12 cellular contexts compared by ENCODE assay signal in genomic region chr22:17831527-17832251, GRCh38. TPM values are rescaled to one million over a fixed set of nuclear protein-coding genes. Genes with fewer than 3 reads are reported as not detected.
DNase-seq lines count a peak whose midpoint lies in the region; ATAC-seq, FAIRE-seq and TF ChIP-seq lines count a peak whose summit lies in the region.
"Had no signal": no experiment of that assay in that cellular context is flagged by ENCODE, and none has a peak within 500 bp of the region (broad histone marks: within the 10 kb centered on the region; RNA-seq: fewer than 3 reads in every experiment).

No MANE protein-coding gene starts in this region.

- in situ Hi-C loops in K562 (cut with MboI), result loop anchor here (5.0 kb wide), 1 partner anchor 241 kb away; no protein-coding TSS in a partner anchor
- in situ Hi-C loops in gastrocnemius medialis (cut with MboI; ENCODE audit: low sequenced_read_pairs in 4 of 4), result loop anchor here (5.0 to 10.0 kb wide), 4 partner anchors 61 to 243 kb away; partner anchors contain the start of genes MICAL3 (in 1 of the 4) and PEX26 (in 1 of the 4)

- H3K4me2 ChIP-seq in BLaER1 (peak overlapping the region; percentile 74), K562 (ENCODE audit: insufficient read depth, low read length) (no peak overlapping the region), PC-3 (ENCODE audit: low read length) (no peak overlapping the region)

- intact Hi-C loops in K562 (cut with micrococcal nuclease), result loop anchor here (10.0 kb wide), 2 partner anchors 87 to 193 kb away; partner anchors contain the start of gene MICAL3
- intact Hi-C loops in kidney (cut with DNase I), result no loop called here
- intact Hi-C loops in gastrocnemius medialis (cut with DNase I; ENCODE audit: low total_unique reads), result loop anchor here (2.0 kb wide), 2 partner anchors 169 to 193 kb away; partner anchors contain the start of gene MICAL3
- intact Hi-C loops in PC-3 (cut with micrococcal nuclease), result loop anchor here (10.0 kb wide), 2 partner anchors 163 to 193 kb away; partner anchors contain the start of gene MICAL3

- no peak for FAIRE-seq in K562 (lab: Jason Lieb, UNC)
- FAIRE-seq in kidney (lab: Jason Lieb, UNC), result no peak
- FAIRE-seq: H1 had no signal

- TF ChIP-seq RAD21 in K562 (CRISPR knock-in tag; conservative IDR thresholded peaks at IDR 0.05 in 1 of 2, IDR thresholded peaks at IDR 0.05 in 1 of 2), result no peak

- peak overlapping the region; percentile 71 for H3K27ac ChIP-seq in BLaER1
- no peak overlapping the region for H3K27ac ChIP-seq in K562 (ENCODE audit: extremely low read depth, low read depth, low read length)
- peak overlapping the region; percentile 2 to 43 for H3K27ac ChIP-seq in kidney (ENCODE audit: low read depth in 2 of 2, low read length in 2 of 2)
- H3K27ac ChIP-seq in gastrocnemius medialis, result peak overlapping the region; percentile 57 to 88 (median 68)
- no peak overlapping the region for H3K27ac ChIP-seq in PC-3 (ENCODE audit: low read length)

- TF ChIP-seq POLR2A in K562 (conservative IDR thresholded peaks at IDR 0.05) (no peak), gastrocnemius medialis (IDR thresholded peaks at IDR 0.05) (no peak)

- peaks cover 39% of the 10 kb centered on the region for H3K36me3 ChIP-seq in BLaER1
- H3K36me3 ChIP-seq in K562 (ENCODE audit: control insufficient read depth, insufficient read depth, low read length), result peaks cover 17% of the 10 kb centered on the region
- H3K36me3 ChIP-seq in kidney (ENCODE audit: control insufficient read depth in 1 of 2, insufficient read depth in 2 of 2, low read length in 2 of 2), result peaks cover 11 to 14% of the 10 kb centered on the region in 2 donors
- peaks cover 0 to 9% of the 10 kb centered on the region in 2 donors for H3K36me3 ChIP-seq in gastrocnemius medialis
- H3K36me3 ChIP-seq in PC-3 (ENCODE audit: low read depth, low read length), result no peaks in the 10 kb centered on the region

- H3K9me3 ChIP-seq in BLaER1 (no peaks in the 10 kb centered on the region), K562 (replicated peaks; ENCODE audit: control insufficient read depth, insufficient read depth, low read depth, low read length) (no peaks in the 10 kb centered on the region), kidney (ENCODE audit: control insufficient read depth in 1 of 2, low read length in 2 of 2) (no peaks in the 10 kb centered on the region), gastrocnemius medialis (no peaks in the 10 kb centered on the region), PC-3 (ENCODE audit: low read length) (no peaks in the 10 kb centered on the region)

- DNase-seq in K562 (ENCODE audit: extremely low read depth in 1 of 4, low spot score in 3 of 4) (no peak), kidney (no peak), gastrocnemius medialis (no peak), PC-3 (no peak), HuH-7 (ENCODE audit: low spot score) (no peak)
- no peak for DNase-seq in stimulated activated CD4-positive, alpha-beta T cell treated with anti-CD3 and anti-CD28 coated beads, Interleukin-2, amount 100 ng/mL, for 24 hours
- no peak for DNase-seq in central memory CD4-positive, alpha-beta T cell
- DNase-seq: DMS79, NCI-H187 treated with DMSO at 0.1 percent for 48 hours had no signal

- no peaks in the 10 kb centered on the region for H3K79me2 ChIP-seq in K562 (ENCODE audit: control insufficient read depth, insufficient read depth, low read length)
- no peaks in the 10 kb centered on the region for H3K79me2 ChIP-seq in PC-3 (ENCODE audit: low read length)

- BruUV-seq in K562 (replicated peaks; lab: Mats Ljungman, UMichigan) (no TSS peak), PC-3 (replicated peaks; lab: Mats Ljungman, UMichigan) (no TSS peak)

- H3K9me1 ChIP-seq in K562 (ENCODE audit: control insufficient read depth, insufficient read depth, low read length), result no peaks in the 10 kb centered on the region

- no peaks in the 10 kb centered on the region for H3F3A ChIP-seq in PC-3 (ENCODE audit: low read length, unreplicated experiment)

- H3K9me2 ChIP-seq in PC-3 (replicated peaks; ENCODE audit: low read length), result no peaks in the 10 kb centered on the region

- H3K9ac ChIP-seq in BLaER1 (0 out of 2 replicates have a peak overlapping the region, but pooled peaks have one; percentile 49), K562 (ENCODE audit: insufficient read depth in 1 of 2, low read depth in 2 of 2, low read length in 2 of 2) (no peak overlapping the region), kidney (ENCODE audit: low read length in 2 of 2) (peak overlapping the region in 1 of 2 donors; percentile 55), PC-3 (ENCODE audit: low read length) (no peak overlapping the region)

- peaks cover 44% of the 10 kb centered on the region for H4K20me1 ChIP-seq in BLaER1
- peaks cover 20% of the 10 kb centered on the region; the same call in 1 of the 2 replicates for H4K20me1 ChIP-seq in K562 (replicated peaks; ENCODE audit: control insufficient read depth, insufficient read depth, low read length)
- no peaks in the 10 kb centered on the region for H4K20me1 ChIP-seq in PC-3 (ENCODE audit: low read length)

- no peak overlapping the region for H2AFZ ChIP-seq in K562 (ENCODE audit: low read depth, low read length)
- H2AFZ ChIP-seq in PC-3 (ENCODE audit: low read length), result no peak overlapping the region

- no peak for ATAC-seq in K562
- no peak for ATAC-seq in gastrocnemius medialis
- no peak for ATAC-seq in PC-3
- ATAC-seq: activated T-helper 17 cell treated with anti-CD3 and anti-CD28 coated beads, Interleukin-2, amount 50 U/mL, for 72 hours had no signal

- POLR2A ChIA-PET in K562 (lab: Yijun Ruan, JAX), result interaction anchor here (0.6 kb wide), 2 partner anchors 88 to 240 kb away, joined by 3 read pairs; no protein-coding TSS in a partner anchor
- POLR2A ChIA-PET in PC-3 (lab: Charles Lee; ENCODE audit: unreplicated experiment), result no interaction called here

- CTCF ChIA-PET in K562 (lab: Yijun Ruan, JAX; ENCODE audit: low intra/inter-chr PET ratio) (interaction anchor here (4.7 to 5.7 kb wide), 2 partner anchors 60 to 244 kb away, joined by 21 to 82 read pairs; partner anchors contain the start of gene PEX26), PC-3 (lab: Charles Lee) (no interaction called here)

- TF ChIP-seq CTCF in K562 (IDR thresholded peaks at IDR 0.05 in 2 of 3, conservative IDR thresholded peaks at IDR 0.05 in 1 of 3; ENCODE audit: insufficient read depth in 2 of 3, low read depth in 1 of 3, low read length in 3 of 3) (no peak), kidney (IDR thresholded peaks at IDR 0.05; ENCODE audit: borderline replicate concordance, extremely low read depth, insufficient read depth) (no peak), gastrocnemius medialis (IDR thresholded peaks at IDR 0.05 in 4 of 5, conservative IDR thresholded peaks at IDR 0.05 in 1 of 5) (no peak), PC-3 (conservative IDR thresholded peaks at IDR 0.05; ENCODE audit: low read depth, low read length) (no peak)

- H3K4me3 ChIP-seq in BLaER1, result peak overlapping the region; percentile 15; the same call in 1 of the 2 replicates
- H3K4me3 ChIP-seq in K562, result no peak overlapping the region
- no peak overlapping the region for H3K4me3 ChIP-seq in kidney (ENCODE audit: low read length in 2 of 2)
- H3K4me3 ChIP-seq in gastrocnemius medialis, result no peak overlapping the region
- no peak overlapping the region for H3K4me3 ChIP-seq in PC-3 (ENCODE audit: low read length)

- H3K27me3 ChIP-seq in BLaER1 (no peaks in the 10 kb centered on the region), K562 (ENCODE audit: control insufficient read depth in 2 of 2, insufficient read depth in 2 of 2, low read length in 2 of 2) (no peaks in the 10 kb centered on the region), gastrocnemius medialis (no peaks in the 10 kb centered on the region), PC-3 (ENCODE audit: low read length) (no peaks in the 10 kb centered on the region)

- peaks cover 73% of the 10 kb centered on the region for H3K4me1 ChIP-seq in BLaER1
- peaks cover 0 to 7% of the 10 kb centered on the region in 2 experiments; a peak in 1 of 5 replicates for H3K4me1 ChIP-seq in K562 (replicated peaks in 1 of 2; ENCODE audit: control insufficient read depth in 2 of 2, insufficient read depth in 2 of 2, low read length in 2 of 2)
- peaks cover 37 to 41% of the 10 kb centered on the region in 2 donors for H3K4me1 ChIP-seq in kidney (ENCODE audit: control insufficient read depth in 1 of 2, insufficient read depth in 1 of 2, low read depth in 1 of 2, low read length in 2 of 2)
- H3K4me1 ChIP-seq in gastrocnemius medialis, result peaks cover 50 to 62% of the 10 kb centered on the region in 2 donors
- H3K4me1 ChIP-seq in PC-3 (ENCODE audit: insufficient read depth, low read length), result no peaks in the 10 kb centered on the region

- no peak for TF ChIP-seq EP300 in K562 (IDR thresholded peaks at IDR 0.05; ENCODE audit: low read length)

- 62% methylated on average over 17 of the region's 17 CpGs for WGBS in K562 (ENCODE audit: insufficient coverage, low coverage, missing lambda C conversion rate)

TF ChIP-seq in K562, 482 proteins besides CTCF, POLR2A, EP300 and RAD21:
- TF ChIP-seq ZNF263 (CRISPR knock-in tag; IDR thresholded peaks at IDR 0.05; ENCODE audit: borderline replicate concordance), result peak; percentile 89
- no peak for TF ChIP-seq ZNF224 (CRISPR knock-in tag; IDR thresholded peaks at IDR 0.05)
- TF ChIP-seq TCF3 (CRISPR knock-in tag; IDR thresholded peaks at IDR 0.05), result no peak
TF ChIP-seq in K562: peak in this region for 1.

RNA-seq across cellular contexts. Expression of gene BID, which starts 57.4 kb away (rescaled TPM):
- 18.0 and 26.5 TPM in 2 replicates for total RNA-seq in K562 (2011; cell fraction: chromatin; rRNA removed; ENCODE audit: low replicate concordance)
- 39.3 and 42.0 TPM in 2 replicates for total RNA-seq in K562 (2011; cell fraction: nucleolus; rRNA removed)
- 27.0 and 30.7 TPM in 2 replicates for total RNA-seq in K562 (2011; cell fraction: nucleoplasm; rRNA removed)
- total RNA-seq in K562 (2014; rRNA removed), result 165 and 212 TPM in 2 replicates
- 25.5 and 26.3 TPM in 2 replicates for total RNA-seq in K562 (2014; rRNA removed; fragmentation: Illumina TruSeq; extraction: Trizol)
- 60.4 and 63.7 TPM in 2 replicates for total RNA-seq in K562 (2015; rRNA removed; fragmentation: Illumina TruSeq; extraction: Trizol)
- total RNA-seq in K562 (2021), result 94.7 and 99.6 TPM in 2 replicates
- polyA plus RNA-seq in K562 (2011; rRNA removed), result 119 and 164 TPM in 2 replicates
- polyA plus RNA-seq in K562 (2011; cell fraction: cytosol; rRNA removed), result 249 and 453 TPM in 2 replicates
- 84.6 and 89.3 TPM in 2 replicates for polyA plus RNA-seq in K562 (2011; cell fraction: nucleus; rRNA removed)
- polyA plus RNA-seq in K562 (2012), result 60.9 and 80.1 TPM in 2 replicates
- polyA plus RNA-seq in K562 (2014; fragmentation: Illumina TruSeq; extraction: Trizol), result 35.2 and 84.7 TPM in 2 replicates
- polyA plus RNA-seq in K562 (2014; fragmentation: Nextera tagmentation; extraction: Ambion mirVana), result 1 to 10 TPM; 5.2 to 8.9 TPM
- 208 and 209 TPM in 2 replicates for polyA plus RNA-seq in K562 (2014; rRNA removed)
- polyA minus RNA-seq in K562 (2011; rRNA and poly(A)+ RNA removed), result 21.5 and 30.2 TPM in 2 replicates
- polyA minus RNA-seq in K562 (2011; cell fraction: cytosol; rRNA and poly(A)+ RNA removed), result 46.1 and 91.5 TPM in 2 replicates
- 7.7 and 13.4 TPM in 2 replicates for polyA minus RNA-seq in K562 (2011; cell fraction: nucleus; rRNA and poly(A)+ RNA removed)
- 12.5 TPM for total RNA-seq in kidney
- polyA plus RNA-seq in kidney (ENCODE audit: insufficient read depth, low read depth, low replicate concordance), result 10.6 TPM
- 10 to 100 TPM in 2 of 4 donors, 1 to 10 TPM in 2; 5.1 to 23.7 (median 9.8) TPM for total RNA-seq in gastrocnemius medialis
- total RNA-seq in PC-3 (2014; rRNA removed), result 123 and 129 TPM in 2 replicates

Comparison
In these comparisons a context has a peak if more than half of its experiments do, and no peak if none do; other contexts are left out.
1. H3K27ac ChIP-seq: peak in BLaER1 (single experiment), kidney (2 of 2) and gastrocnemius medialis (4 of 4); none in K562 (single experiment) and PC-3 (single experiment).